15 cellular contexts compared by ENCODE assay signal in the genomic region with DNA sequence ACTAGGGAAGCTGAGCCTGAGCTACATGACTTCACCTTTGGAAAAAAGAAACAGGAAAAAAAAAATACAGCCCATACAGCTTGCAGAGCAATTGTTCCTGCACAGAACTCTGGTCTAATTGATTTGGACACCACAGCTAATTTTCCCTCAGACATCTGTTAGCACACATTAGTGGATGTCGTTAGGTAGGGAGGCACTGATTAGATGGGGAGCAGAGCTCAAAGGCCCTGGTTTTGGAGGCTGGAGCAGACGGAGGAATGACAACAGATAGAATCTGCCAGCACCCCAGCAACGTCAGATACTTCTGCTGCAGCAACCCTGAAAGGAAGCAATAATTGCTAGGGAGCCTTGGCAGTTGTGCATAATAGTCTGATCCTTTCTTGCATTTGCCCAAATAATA.
A peak's percentile ranks its signal among the peaks of the same experiment; 100 is the strongest.
DNase-seq lines count a peak whose midpoint lies in the region; ATAC-seq and TF ChIP-seq lines count a peak whose summit lies in the region.
"Had no signal": no experiment of that assay in that cellular context is flagged by ENCODE, and none has a peak within 500 bp of the region (broad histone marks: within the 10 kb centered on the region; RNA-seq: fewer than 3 reads in every experiment).

No MANE protein-coding gene starts in this region.

- H3K27ac Mint-ChIP-seq in glutamatergic neuron (ENCODE audit: unreplicated experiment), result peak overlapping the region; percentile 94
- H3K27ac Mint-ChIP-seq: CD4-positive, alpha-beta memory T cell; IgD-negative memory B cell had no signal

- TF ChIP-seq CTCF in glutamatergic neuron (IDR thresholded peaks at IDR 0.05; ENCODE audit: partially characterized antibody, unreplicated experiment), result no peak

- peaks cover 3% of the 10 kb centered on the region for H3K27me3 Mint-ChIP-seq in glutamatergic neuron (ENCODE audit: unreplicated experiment)

- no peak for ATAC-seq in HG02759 (IDR thresholded peaks at IDR 0.05; ENCODE audit: unreplicated experiment)

- no peaks in the 10 kb centered on the region for H3K36me3 Mint-ChIP-seq in glutamatergic neuron (ENCODE audit: unreplicated experiment)
- H3K36me3 Mint-ChIP-seq: CD4-positive, alpha-beta memory T cell; IgD-negative memory B cell had no signal

- peak overlapping the region; percentile 47 for H3K4me3 Mint-ChIP-seq in glutamatergic neuron (ENCODE audit: unreplicated experiment)
- H3K4me3 Mint-ChIP-seq: CD4-positive, alpha-beta memory T cell; IgD-negative memory B cell had no signal

- DNase-seq in NCI-H2227 treated with DMSO at 0.1 percent for 48 hours (lab: John Stamatoyannopoulos, UW) (peak; percentile 19), NCI-H2227 (lab: John Stamatoyannopoulos, UW; ENCODE audit: unreplicated experiment) (no peak), SK-N-DZ (ENCODE audit: low spot score) (peak; percentile 88), glutamatergic neuron (no peak), NCI-H1092 treated with DMSO at 0.1 percent for 48 hours (lab: John Stamatoyannopoulos, UW) (no peak), SIG-M5 treated with dmso at 0.1 percent for 504 hours (lab: John Stamatoyannopoulos, UW; ENCODE audit: unreplicated experiment) (no peak), NCI-H1048 (lab: John Stamatoyannopoulos, UW) (no peak)
- DNase-seq: Calu3; CD4-positive, alpha-beta memory T cell; DMS79; NCI-H1436; NCI-H2081 treated with DMSO at 0.1 percent for 48 hours; NCI-H748 treated with DMSO at 0.1 percent for 48 hours had no signal

- H3K9me3 Mint-ChIP-seq in glutamatergic neuron (ENCODE audit: unreplicated experiment), result no peaks in the 10 kb centered on the region

- peaks cover 38% of the 10 kb centered on the region for H3K4me1 Mint-ChIP-seq in glutamatergic neuron (ENCODE audit: low read depth, unreplicated experiment)
- H3K4me1 Mint-ChIP-seq: CD4-positive, alpha-beta memory T cell had no signal

Comparison
In these comparisons a context has a peak if more than half of its experiments do, and no peak if none do; other contexts are left out.
1. DNase-seq: peak in NCI-H2227 treated with DMSO at 0.1 percent for 48 hours (single experiment) and SK-N-DZ (single experiment); none in NCI-H2227 (single experiment), glutamatergic neuron (single experiment), NCI-H1092 treated with DMSO at 0.1 percent for 48 hours (single experiment), SIG-M5 treated with dmso at 0.1 percent for 504 hours (single experiment) and NCI-H1048 (single experiment).